8 cellular contexts compared by ENCODE assay signal in genomic region chr15:35289029-35289617, GRCh38.
DNase-seq lines count a peak whose midpoint lies in the region; ATAC-seq and TF ChIP-seq lines count a peak whose summit lies in the region.

No MANE protein-coding gene starts in this region.

- POLR2A ChIA-PET in PC-3 (lab: Charles Lee; ENCODE audit: unreplicated experiment): interaction anchor here (0.7 to 0.9 kb wide), 2 partner anchors 155 to 966 kb away, joined by 7 read pairs; no protein-coding TSS in a partner anchor

- no peaks in the 10 kb centered on the region for H3K36me3 ChIP-seq in PC-3 (ENCODE audit: low read depth, low read length)
- H3K36me3 ChIP-seq in trophoblast cell (ENCODE audit: control insufficient read depth in 1 of 2, insufficient read depth in 2 of 2, low read length in 2 of 2): no peaks in the 10 kb centered on the region

- H4K12ac ChIP-seq in trophoblast cell (ENCODE audit: low read depth, low read length): no peak overlapping the region

- H3K4ac ChIP-seq in trophoblast cell (ENCODE audit: low read depth, low read length): no peak overlapping the region

- H3K18ac ChIP-seq in trophoblast cell (ENCODE audit: low read length): no peak overlapping the region

- peak; percentile 92 for TF ChIP-seq CTCF in PC-3 (conservative IDR thresholded peaks at IDR 0.05; ENCODE audit: low read depth, low read length)

- H3K9me3 Mint-ChIP-seq in activated T-cell treated with anti-CD3 and anti-CD28 coated beads, Interleukin-2, amount 50 U/mL, for 4 hours: no peaks in the 10 kb centered on the region

- H2BK12ac ChIP-seq in trophoblast cell (ENCODE audit: low read length): no peak overlapping the region

- CTCF ChIA-PET in PC-3 (lab: Charles Lee): interaction anchor here (0.5 to 2.2 kb wide), 9 partner anchors 17 to 466 kb away, joined by 3 to 35 read pairs (median 3); no protein-coding TSS in a partner anchor

- H3K4me3 ChIP-seq in PC-3 (ENCODE audit: low read length) (no peak overlapping the region), trophoblast cell (ENCODE audit: low read depth, low read length) (no peak overlapping the region)

- H3K4me2 ChIP-seq in PC-3 (ENCODE audit: low read length) (no peak overlapping the region), trophoblast cell (ENCODE audit: low read length) (no peak overlapping the region)

- H3K27me3 Mint-ChIP-seq in activated T-cell treated with anti-CD3 and anti-CD28 coated beads, Interleukin-2, amount 50 U/mL, for 4 hours (ENCODE audit: low read depth): no peaks in the 10 kb centered on the region

- H3K9ac ChIP-seq in PC-3 (ENCODE audit: low read length) (no peak overlapping the region), trophoblast cell (ENCODE audit: low read length) (no peak overlapping the region)

- H3K36me3 Mint-ChIP-seq in activated T-cell treated with anti-CD3 and anti-CD28 coated beads, Interleukin-2, amount 50 U/mL, for 4 hours (ENCODE audit: insufficient read depth): peaks cover 2% of the 10 kb centered on the region

- no peaks in the 10 kb centered on the region for H4K20me1 ChIP-seq in PC-3 (ENCODE audit: low read length)

- H3K4me1 ChIP-seq in PC-3 (ENCODE audit: insufficient read depth, low read length) (peaks cover 16% of the 10 kb centered on the region), trophoblast cell (ENCODE audit: control insufficient read depth in 1 of 2, insufficient read depth in 2 of 2, low read length in 2 of 2) (peaks cover 3 to 10% of the 10 kb centered on the region in 2 experiments)

- H2BK5ac ChIP-seq in trophoblast cell (ENCODE audit: low read depth, low read length, poor library complexity): no peak overlapping the region

- H3K14ac ChIP-seq in trophoblast cell (ENCODE audit: low read length): no peak overlapping the region

- no peaks in the 10 kb centered on the region for H3K27me3 ChIP-seq in PC-3 (ENCODE audit: low read length)
- no peaks in the 10 kb centered on the region for H3K27me3 ChIP-seq in trophoblast cell (ENCODE audit: insufficient read depth, low read length)

- H3F3A ChIP-seq in PC-3 (ENCODE audit: low read length, unreplicated experiment): peaks cover 6% of the 10 kb centered on the region

- no TSS peak for BruUV-seq in PC-3 (replicated peaks; lab: Mats Ljungman, UMichigan)

- H3K9me3 ChIP-seq in PC-3 (ENCODE audit: low read length) (no peaks in the 10 kb centered on the region), trophoblast cell (ENCODE audit: insufficient read depth, low read depth, low read length) (no peaks in the 10 kb centered on the region)

- peak; percentile 62 for ATAC-seq in HG02798 (IDR thresholded peaks at IDR 0.05; ENCODE audit: poor library complexity, unreplicated experiment)
- peak; percentile 48 for ATAC-seq in PC-3
- ATAC-seq in activated T-cell treated with anti-CD3 and anti-CD28 coated beads, Interleukin-2, amount 50 U/mL, for 4 hours: no peak

- H4K91ac ChIP-seq in trophoblast cell (ENCODE audit: low read depth, low read length): no peak overlapping the region

- no peak overlapping the region for H4K8ac ChIP-seq in trophoblast cell (ENCODE audit: low read depth, low read length)

- H2BK120ac ChIP-seq in trophoblast cell (ENCODE audit: insufficient read depth, low read length, poor library complexity): no peak overlapping the region

- H2AFZ ChIP-seq in PC-3 (ENCODE audit: low read length) (no peak overlapping the region), trophoblast cell (ENCODE audit: insufficient read depth, low read length, poor library complexity) (no peak overlapping the region)

- H2AK5ac ChIP-seq in trophoblast cell (ENCODE audit: low read length): no peak overlapping the region

- H3K79me2 ChIP-seq in PC-3 (ENCODE audit: low read length) (no peaks in the 10 kb centered on the region), trophoblast cell (ENCODE audit: control insufficient read depth, insufficient read depth, low read length, poor library complexity) (peaks cover 2% of the 10 kb centered on the region)

- peaks cover 4% of the 10 kb centered on the region for H3K79me1 ChIP-seq in trophoblast cell (ENCODE audit: low read length)

- intact Hi-C loops in PC-3 (cut with micrococcal nuclease): loop anchor here (1.0 to 10.0 kb wide), 6 partner anchors 155 to 1846 kb away; no protein-coding TSS in a partner anchor

- H3K4me3 Mint-ChIP-seq in activated T-cell treated with anti-CD3 and anti-CD28 coated beads, Interleukin-2, amount 50 U/mL, for 4 hours: no peak overlapping the region

- no peaks in the 10 kb centered on the region for H3K4me1 Mint-ChIP-seq in activated T-cell treated with anti-CD3 and anti-CD28 coated beads, Interleukin-2, amount 50 U/mL, for 4 hours (ENCODE audit: low read depth)

- no peak overlapping the region for H3K27ac ChIP-seq in PC-3 (ENCODE audit: low read length)
- no peak overlapping the region for H3K27ac ChIP-seq in trophoblast cell (ENCODE audit: low read depth, low read length)

- peak; percentile 63 for DNase-seq in EL
- DNase-seq in PC-3: peak; percentile 74
- DNase-seq in fibroblast of gingiva (ENCODE audit: low read depth): peak; percentile 65
- DNase-seq in trophoblast cell: peak; percentile 4 to 71
- DNase-seq in activated CD4-positive, alpha-beta T cell treated with anti-CD3 and anti-CD28 coated beads for 48 hours: no peak
- DNase-seq in activated T-cell treated with anti-CD3 and anti-CD28 coated beads, Interleukin-2, amount 50 U/mL, for 4 hours: no peak
- DNase-seq in HuH-7.5 (ENCODE audit: low spot score): no peak

- H3K23ac ChIP-seq in trophoblast cell (ENCODE audit: low read length): no peak overlapping the region

- H3K9me2 ChIP-seq in PC-3 (replicated peaks; ENCODE audit: low read length): no peaks in the 10 kb centered on the region

- WGBS in trophoblast cell (ENCODE audit: extremely low coverage, insufficient coverage, insufficient read length): no CpG with 5 or more reads among the region's 3 CpGs

Comparison
In these comparisons a context has a peak if more than half of its experiments do, and no peak if none do; other contexts are left out.
1. DNase-seq: peak in EL (single experiment), PC-3 (single experiment), fibroblast of gingiva (single experiment) and trophoblast cell (2 of 2); none in activated CD4-positive, alpha-beta T cell treated with anti-CD3 and anti-CD28 coated beads for 48 hours (single experiment), activated T-cell treated with anti-CD3 and anti-CD28 coated beads, Interleukin-2, amount 50 U/mL, for 4 hours (single experiment) and HuH-7.5 (single experiment).
2. ATAC-seq: peak in HG02798 (single experiment) and PC-3 (single experiment); none in activated T-cell treated with anti-CD3 and anti-CD28 coated beads, Interleukin-2, amount 50 U/mL, for 4 hours (0 of 2).